Comparison of ENCODE assay signal across 38 cellular contexts in the genomic region with DNA sequence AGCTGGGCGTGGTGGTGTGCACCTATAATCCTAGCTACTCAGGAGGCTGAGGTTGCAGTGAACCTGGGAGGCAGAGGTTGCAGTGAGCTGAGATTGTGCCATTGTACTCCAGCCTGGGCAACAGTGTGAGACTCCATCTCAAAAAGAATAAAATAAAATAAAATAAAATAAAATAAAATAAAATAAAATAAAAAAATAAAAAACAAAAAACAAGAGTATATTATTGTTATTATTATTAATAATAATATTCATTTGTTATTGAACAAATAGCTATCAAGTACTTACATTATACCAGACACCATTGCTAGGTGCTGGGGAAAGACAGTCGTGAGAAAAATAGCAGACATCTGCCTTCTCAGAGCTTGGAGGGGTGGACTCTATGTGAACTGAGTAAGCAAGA. TPM values are rescaled to one million over a fixed set of nuclear protein-coding genes. Genes with fewer than 3 reads are reported as not detected.
"Had no signal": no experiment of that assay in that cellular context is flagged by ENCODE, and none has a peak within 500 bp of the region (broad histone marks: within the 10 kb centered on the region; RNA-seq: fewer than 3 reads in every experiment).

No MANE protein-coding gene starts in this region.

- DNase-seq: Karpas-422, Kasumi-1, MG63, MM.1S, MV-4-11, NCI-H1048, NCI-H1092, NCI-H1092 treated with DMSO at 0.1 percent for 48 hours, NCI-H1105, NCI-H1105 treated with DMSO at 0.1 percent for 48 hours, NCI-H1417, NCI-H1417 treated with DMSO at 0.1 percent for 48 hours, NCI-H1436, NCI-H1436 treated with DMSO at 0.1 percent for 48 hours, NCI-H146, NCI-H1694, NCI-H1694 treated with DMSO at 0.1 percent for 48 hours, NCI-H187, NCI-H187 treated with DMSO at 0.1 percent for 48 hours, NCI-H1930, NCI-H2029, NCI-H2029 treated with DMSO at 0.1 percent for 48 hours, NCI-H2081, NCI-H2081 treated with DMSO at 0.1 percent for 48 hours, NCI-H2107, NCI-H2171, NCI-H2171 treated with DMSO at 0.1 percent for 48 hours, NCI-H2227 treated with DMSO at 0.1 percent for 48 hours, NCI-H226, NCI-H345, NCI-H446, NCI-H446 treated with DMSO at 0.1 percent for 48 hours, NCI-H510A, NCI-H510A treated with DMSO at 0.1 percent for 48 hours, NCI-H524, NCI-H524 treated with DMSO at 0.1 percent for 48 hours had no signal

- H3K4me3 ChIP-seq: MG63 had no signal

- H3K36me3 ChIP-seq: MG63 had no signal

- H3K9me3 ChIP-seq: MG63 had no signal

RNA-seq across cellular contexts. Expression of gene PAX2, which starts 24.1 kb away (rescaled TPM):
- total RNA-seq: LHCN-M2, NCI-H460 had no signal
